1 cellular context compared by ENCODE assay signal in the genomic region with DNA sequence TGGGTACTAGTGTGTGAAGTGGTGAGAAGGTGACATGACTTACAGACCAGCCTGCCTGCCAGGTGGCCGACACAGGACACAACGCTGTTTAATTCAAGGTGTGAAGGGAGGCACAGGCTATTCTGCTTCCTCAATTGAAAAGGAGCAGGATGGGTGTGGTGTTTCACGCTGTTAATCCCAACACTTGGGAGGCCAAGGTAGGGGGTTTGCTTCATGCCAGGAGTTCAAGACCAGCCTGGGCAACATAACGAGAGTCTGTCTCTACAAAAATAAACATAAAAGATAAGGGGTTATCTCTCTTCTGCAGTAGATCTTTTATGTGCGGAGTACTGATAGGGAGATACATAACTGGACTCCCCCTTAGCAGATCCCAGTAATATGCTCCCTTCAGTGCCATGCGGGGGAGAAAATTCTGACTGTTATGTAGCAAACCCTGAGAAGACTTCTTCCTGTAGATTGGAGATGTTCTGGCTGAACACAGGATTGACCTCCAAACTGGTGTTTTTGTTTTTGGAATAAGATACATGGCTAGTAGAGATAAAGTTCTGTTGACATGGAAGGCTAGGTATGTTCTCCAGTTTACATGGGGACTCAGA.
TF ChIP-seq lines count a peak whose summit lies in the region.

No MANE protein-coding gene starts in this region.

TF ChIP-seq in K562, 482 proteins besides CTCF, POLR2A, EP300 and RAD21 (continued from another document and continues in another):
- TF ChIP-seq, protein P1, sequence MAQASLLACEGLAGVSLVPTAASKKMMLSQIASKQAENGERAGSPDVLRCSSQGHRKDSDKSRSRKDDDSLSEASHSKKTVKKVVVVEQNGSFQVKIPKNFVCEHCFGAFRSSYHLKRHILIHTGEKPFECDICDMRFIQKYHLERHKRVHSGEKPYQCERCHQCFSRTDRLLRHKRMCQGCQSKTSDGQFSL (CRISPR knock-in tag; IDR thresholded peaks at IDR 0.05), result no peak
- TF ChIP-seq, protein P1 (tag; IDR thresholded peaks at IDR 0.05), result no peak
- TF ChIP-seq BRF2 (IDR thresholded peaks at IDR 0.05; ENCODE audit: borderline replicate concordance, insufficient read depth, insufficient read length), result no peak
- TF ChIP-seq, protein P2, sequence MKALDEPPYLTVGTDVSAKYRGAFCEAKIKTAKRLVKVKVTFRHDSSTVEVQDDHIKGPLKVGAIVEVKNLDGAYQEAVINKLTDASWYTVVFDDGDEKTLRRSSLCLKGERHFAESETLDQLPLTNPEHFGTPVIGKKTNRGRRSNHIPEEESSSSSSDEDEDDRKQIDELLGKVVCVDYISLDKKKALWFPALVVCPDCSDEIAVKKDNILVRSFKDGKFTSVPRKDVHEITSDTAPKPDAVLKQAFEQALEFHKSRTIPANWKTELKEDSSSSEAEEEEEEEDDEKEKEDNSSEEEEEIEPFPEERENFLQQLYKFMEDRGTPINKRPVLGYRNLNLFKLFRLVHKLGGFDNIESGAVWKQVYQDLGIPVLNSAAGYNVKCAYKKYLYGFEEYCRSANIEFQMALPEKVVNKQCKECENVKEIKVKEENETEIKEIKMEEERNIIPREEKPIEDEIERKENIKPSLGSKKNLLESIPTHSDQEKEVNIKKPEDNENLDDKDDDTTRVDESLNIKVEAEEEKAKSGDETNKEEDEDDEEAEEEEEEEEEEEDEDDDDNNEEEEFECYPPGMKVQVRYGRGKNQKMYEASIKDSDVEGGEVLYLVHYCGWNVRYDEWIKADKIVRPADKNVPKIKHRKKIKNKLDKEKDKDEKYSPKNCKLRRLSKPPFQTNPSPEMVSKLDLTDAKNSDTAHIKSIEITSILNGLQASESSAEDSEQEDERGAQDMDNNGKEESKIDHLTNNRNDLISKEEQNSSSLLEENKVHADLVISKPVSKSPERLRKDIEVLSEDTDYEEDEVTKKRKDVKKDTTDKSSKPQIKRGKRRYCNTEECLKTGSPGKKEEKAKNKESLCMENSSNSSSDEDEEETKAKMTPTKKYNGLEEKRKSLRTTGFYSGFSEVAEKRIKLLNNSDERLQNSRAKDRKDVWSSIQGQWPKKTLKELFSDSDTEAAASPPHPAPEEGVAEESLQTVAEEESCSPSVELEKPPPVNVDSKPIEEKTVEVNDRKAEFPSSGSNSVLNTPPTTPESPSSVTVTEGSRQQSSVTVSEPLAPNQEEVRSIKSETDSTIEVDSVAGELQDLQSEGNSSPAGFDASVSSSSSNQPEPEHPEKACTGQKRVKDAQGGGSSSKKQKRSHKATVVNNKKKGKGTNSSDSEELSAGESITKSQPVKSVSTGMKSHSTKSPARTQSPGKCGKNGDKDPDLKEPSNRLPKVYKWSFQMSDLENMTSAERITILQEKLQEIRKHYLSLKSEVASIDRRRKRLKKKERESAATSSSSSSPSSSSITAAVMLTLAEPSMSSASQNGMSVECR (CRISPR knock-in tag; IDR thresholded peaks at IDR 0.05), result no peak; the same call in 1 of the 2 replicates
- TF ChIP-seq, protein P3, sequence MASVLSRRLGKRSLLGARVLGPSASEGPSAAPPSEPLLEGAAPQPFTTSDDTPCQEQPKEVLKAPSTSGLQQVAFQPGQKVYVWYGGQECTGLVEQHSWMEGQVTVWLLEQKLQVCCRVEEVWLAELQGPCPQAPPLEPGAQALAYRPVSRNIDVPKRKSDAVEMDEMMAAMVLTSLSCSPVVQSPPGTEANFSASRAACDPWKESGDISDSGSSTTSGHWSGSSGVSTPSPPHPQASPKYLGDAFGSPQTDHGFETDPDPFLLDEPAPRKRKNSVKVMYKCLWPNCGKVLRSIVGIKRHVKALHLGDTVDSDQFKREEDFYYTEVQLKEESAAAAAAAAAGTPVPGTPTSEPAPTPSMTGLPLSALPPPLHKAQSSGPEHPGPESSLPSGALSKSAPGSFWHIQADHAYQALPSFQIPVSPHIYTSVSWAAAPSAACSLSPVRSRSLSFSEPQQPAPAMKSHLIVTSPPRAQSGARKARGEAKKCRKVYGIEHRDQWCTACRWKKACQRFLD (CRISPR knock-in tag; IDR thresholded peaks at IDR 0.05), result no peak
- TF ChIP-seq ZNF583 (CRISPR knock-in tag; IDR thresholded peaks at IDR 0.05), result peak; percentile 80
- TF ChIP-seq, protein P4, sequence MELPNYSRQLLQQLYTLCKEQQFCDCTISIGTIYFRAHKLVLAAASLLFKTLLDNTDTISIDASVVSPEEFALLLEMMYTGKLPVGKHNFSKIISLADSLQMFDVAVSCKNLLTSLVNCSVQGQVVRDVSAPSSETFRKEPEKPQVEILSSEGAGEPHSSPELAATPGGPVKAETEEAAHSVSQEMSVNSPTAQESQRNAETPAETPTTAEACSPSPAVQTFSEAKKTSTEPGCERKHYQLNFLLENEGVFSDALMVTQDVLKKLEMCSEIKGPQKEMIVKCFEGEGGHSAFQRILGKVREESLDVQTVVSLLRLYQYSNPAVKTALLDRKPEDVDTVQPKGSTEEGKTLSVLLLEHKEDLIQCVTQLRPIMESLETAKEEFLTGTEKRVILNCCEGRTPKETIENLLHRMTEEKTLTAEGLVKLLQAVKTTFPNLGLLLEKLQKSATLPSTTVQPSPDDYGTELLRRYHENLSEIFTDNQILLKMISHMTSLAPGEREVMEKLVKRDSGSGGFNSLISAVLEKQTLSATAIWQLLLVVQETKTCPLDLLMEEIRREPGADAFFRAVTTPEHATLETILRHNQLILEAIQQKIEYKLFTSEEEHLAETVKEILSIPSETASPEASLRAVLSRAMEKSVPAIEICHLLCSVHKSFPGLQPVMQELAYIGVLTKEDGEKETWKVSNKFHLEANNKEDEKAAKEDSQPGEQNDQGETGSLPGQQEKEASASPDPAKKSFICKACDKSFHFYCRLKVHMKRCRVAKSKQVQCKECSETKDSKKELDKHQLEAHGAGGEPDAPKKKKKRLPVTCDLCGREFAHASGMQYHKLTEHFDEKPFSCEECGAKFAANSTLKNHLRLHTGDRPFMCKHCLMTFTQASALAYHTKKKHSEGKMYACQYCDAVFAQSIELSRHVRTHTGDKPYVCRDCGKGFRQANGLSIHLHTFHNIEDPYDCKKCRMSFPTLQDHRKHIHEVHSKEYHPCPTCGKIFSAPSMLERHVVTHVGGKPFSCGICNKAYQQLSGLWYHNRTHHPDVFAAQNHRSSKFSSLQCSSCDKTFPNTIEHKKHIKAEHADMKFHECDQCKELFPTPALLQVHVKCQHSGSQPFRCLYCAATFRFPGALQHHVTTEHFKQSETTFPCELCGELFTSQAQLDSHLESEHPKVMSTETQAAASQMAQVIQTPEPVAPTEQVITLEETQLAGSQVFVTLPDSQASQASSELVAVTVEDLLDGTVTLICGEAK (IDR thresholded peaks at IDR 0.05), result 0 out of 2 replicates have a peak, but pooled peaks have one; percentile 13
- TF ChIP-seq, protein P4 (CRISPR knock-in tag; IDR thresholded peaks at IDR 0.05), result no peak
- no peak for TF ChIP-seq CGGBP1 (CRISPR knock-in tag; IDR thresholded peaks at IDR 0.05)
- TF ChIP-seq ETV1 (tag; conservative IDR thresholded peaks at IDR 0.05; ENCODE audit: low read depth), result no peak
- peak; percentile 77 for TF ChIP-seq HDAC2 (IDR thresholded peaks at IDR 0.05)
- peak in 1 of 2 experiments; percentile 40; a peak in 1 of 3 replicates for TF ChIP-seq CBX3 (IDR thresholded peaks at IDR 0.05; ENCODE audit: borderline replicate concordance in 1 of 2, low read length in 2 of 2)
- TF ChIP-seq, protein P5, sequence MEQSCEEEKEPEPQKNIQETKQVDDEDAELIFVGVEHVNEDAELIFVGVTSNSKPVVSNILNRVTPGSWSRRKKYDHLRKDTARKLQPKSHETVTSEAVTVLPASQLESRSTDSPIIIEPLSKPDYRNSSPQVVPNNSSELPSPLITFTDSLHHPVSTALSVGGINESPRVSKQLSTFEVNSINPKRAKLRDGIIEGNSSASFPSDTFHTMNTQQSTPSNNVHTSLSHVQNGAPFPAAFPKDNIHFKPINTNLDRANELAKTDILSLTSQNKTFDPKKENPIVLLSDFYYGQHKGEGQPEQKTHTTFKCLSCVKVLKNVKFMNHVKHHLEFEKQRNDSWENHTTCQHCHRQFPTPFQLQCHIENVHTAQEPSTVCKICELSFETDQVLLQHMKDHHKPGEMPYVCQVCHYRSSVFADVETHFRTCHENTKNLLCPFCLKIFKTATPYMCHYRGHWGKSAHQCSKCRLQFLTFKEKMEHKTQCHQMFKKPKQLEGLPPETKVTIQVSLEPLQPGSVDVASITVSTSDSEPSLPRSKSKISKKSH (CRISPR knock-in tag; IDR thresholded peaks at IDR 0.05), result no peak
- TF ChIP-seq RFX5 (IDR thresholded peaks at IDR 0.05; ENCODE audit: low read depth, low read length), result no peak
- TF ChIP-seq SMAD2 (IDR thresholded peaks at IDR 0.05; ENCODE audit: low read depth, low read length), result no peak
- no peak for TF ChIP-seq KLF13 (tag; IDR thresholded peaks at IDR 0.05; ENCODE audit: borderline replicate concordance, low read depth)
- peak; percentile 77 for TF ChIP-seq MTA2 (IDR thresholded peaks at IDR 0.05; ENCODE audit: low read depth)
- TF ChIP-seq JUNB (CRISPR knock-in tag; conservative IDR thresholded peaks at IDR 0.05), result no peak
- no peak for TF ChIP-seq SP1 (CRISPR knock-in tag; IDR thresholded peaks at IDR 0.05)
- no peak; the same call in 1 of the 2 replicates for TF ChIP-seq SMAD3 (CRISPR knock-in tag; conservative IDR thresholded peaks at IDR 0.05)
- TF ChIP-seq MAFF (IDR thresholded peaks at IDR 0.05; ENCODE audit: low read length), result no peak
- no peak for TF ChIP-seq POLR2B (IDR thresholded peaks at IDR 0.05; ENCODE audit: low read depth, partially characterized antibody)
- peak; percentile 88 for TF ChIP-seq ZEB2 (IDR thresholded peaks at IDR 0.05)
- TF ChIP-seq, protein P6, sequence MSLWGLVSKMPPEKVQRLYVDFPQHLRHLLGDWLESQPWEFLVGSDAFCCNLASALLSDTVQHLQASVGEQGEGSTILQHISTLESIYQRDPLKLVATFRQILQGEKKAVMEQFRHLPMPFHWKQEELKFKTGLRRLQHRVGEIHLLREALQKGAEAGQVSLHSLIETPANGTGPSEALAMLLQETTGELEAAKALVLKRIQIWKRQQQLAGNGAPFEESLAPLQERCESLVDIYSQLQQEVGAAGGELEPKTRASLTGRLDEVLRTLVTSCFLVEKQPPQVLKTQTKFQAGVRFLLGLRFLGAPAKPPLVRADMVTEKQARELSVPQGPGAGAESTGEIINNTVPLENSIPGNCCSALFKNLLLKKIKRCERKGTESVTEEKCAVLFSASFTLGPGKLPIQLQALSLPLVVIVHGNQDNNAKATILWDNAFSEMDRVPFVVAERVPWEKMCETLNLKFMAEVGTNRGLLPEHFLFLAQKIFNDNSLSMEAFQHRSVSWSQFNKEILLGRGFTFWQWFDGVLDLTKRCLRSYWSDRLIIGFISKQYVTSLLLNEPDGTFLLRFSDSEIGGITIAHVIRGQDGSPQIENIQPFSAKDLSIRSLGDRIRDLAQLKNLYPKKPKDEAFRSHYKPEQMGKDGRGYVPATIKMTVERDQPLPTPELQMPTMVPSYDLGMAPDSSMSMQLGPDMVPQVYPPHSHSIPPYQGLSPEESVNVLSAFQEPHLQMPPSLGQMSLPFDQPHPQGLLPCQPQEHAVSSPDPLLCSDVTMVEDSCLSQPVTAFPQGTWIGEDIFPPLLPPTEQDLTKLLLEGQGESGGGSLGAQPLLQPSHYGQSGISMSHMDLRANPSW (CRISPR knock-in tag; IDR thresholded peaks at IDR 0.05), result no peak
- TF ChIP-seq, protein P7, sequence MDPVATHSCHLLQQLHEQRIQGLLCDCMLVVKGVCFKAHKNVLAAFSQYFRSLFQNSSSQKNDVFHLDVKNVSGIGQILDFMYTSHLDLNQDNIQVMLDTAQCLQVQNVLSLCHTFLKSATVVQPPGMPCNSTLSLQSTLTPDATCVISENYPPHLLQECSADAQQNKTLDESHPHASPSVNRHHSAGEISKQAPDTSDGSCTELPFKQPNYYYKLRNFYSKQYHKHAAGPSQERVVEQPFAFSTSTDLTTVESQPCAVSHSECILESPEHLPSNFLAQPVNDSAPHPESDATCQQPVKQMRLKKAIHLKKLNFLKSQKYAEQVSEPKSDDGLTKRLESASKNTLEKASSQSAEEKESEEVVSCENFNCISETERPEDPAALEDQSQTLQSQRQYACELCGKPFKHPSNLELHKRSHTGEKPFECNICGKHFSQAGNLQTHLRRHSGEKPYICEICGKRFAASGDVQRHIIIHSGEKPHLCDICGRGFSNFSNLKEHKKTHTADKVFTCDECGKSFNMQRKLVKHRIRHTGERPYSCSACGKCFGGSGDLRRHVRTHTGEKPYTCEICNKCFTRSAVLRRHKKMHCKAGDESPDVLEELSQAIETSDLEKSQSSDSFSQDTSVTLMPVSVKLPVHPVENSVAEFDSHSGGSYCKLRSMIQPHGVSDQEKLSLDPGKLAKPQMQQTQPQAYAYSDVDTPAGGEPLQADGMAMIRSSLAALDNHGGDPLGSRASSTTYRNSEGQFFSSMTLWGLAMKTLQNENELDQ (CRISPR knock-in tag; IDR thresholded peaks at IDR 0.05; ENCODE audit: borderline replicate concordance), result no peak
- TF ChIP-seq CEBPB (tag; IDR thresholded peaks at IDR 0.05), result no peak
- TF ChIP-seq SOX6 (IDR thresholded peaks at IDR 0.05), result peak; percentile 91
